Comparison of ENCODE assay signal across 1 cellular context in the genomic region with DNA sequence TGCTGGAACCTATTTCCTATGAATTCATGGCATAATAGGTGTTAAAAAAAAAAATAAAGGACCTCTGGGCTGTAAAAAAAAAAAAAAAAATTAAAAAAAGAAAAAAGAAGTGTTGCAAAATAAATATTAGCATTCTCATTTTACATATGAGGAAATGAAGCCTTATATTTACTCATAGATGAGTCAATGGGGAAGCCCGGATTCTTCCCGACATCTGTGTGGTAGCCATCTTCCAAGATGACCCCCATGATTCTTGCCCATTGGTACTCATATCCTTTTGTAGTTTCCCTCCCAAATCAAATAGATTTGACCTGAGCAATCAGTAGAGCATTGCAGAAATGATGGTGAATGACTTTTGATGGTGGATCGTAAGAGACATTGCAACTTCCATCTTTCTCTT.
TF ChIP-seq lines count a peak whose summit lies in the region.

No MANE protein-coding gene starts in this region.

TF ChIP-seq in A549, 52 proteins besides CTCF, POLR2A, EP300 and RAD21 (continued from another document):
- TF ChIP-seq, protein P1, sequence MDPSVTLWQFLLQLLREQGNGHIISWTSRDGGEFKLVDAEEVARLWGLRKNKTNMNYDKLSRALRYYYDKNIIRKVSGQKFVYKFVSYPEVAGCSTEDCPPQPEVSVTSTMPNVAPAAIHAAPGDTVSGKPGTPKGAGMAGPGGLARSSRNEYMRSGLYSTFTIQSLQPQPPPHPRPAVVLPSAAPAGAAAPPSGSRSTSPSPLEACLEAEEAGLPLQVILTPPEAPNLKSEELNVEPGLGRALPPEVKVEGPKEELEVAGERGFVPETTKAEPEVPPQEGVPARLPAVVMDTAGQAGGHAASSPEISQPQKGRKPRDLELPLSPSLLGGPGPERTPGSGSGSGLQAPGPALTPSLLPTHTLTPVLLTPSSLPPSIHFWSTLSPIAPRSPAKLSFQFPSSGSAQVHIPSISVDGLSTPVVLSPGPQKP (IDR thresholded peaks at IDR 0.05; ENCODE audit: low read depth, low read length) = no peak
TF ChIP-seq in A549: peak in this region for 3.
